In the genomic region with DNA sequence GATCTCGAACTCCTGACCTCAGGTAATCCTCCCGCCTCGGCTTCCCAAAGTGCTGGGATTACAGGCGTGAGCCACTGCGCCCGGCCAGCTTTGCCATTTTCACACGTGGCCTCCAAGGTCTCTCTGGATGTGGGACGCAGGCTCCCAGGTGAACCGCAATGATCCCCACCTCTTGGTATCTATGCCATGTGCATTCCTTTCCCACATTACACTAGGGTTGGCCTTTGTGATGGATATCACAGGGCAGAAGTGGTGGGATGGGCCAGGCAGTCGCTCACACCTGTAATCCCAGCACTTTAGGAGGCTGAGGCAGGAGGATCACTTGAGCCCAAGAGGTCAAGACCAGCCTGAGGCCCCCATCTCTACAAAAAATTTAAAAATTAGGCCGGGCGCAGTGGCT, we compare ENCODE assay signal across 41 cellular contexts. TPM values are rescaled to one million over a fixed set of nuclear protein-coding genes. Genes with fewer than 3 reads are reported as not detected.
"Had no signal": no experiment of that assay in that cellular context is flagged by ENCODE, and none has a peak within 500 bp of the region (broad histone marks: within the 10 kb centered on the region; RNA-seq: fewer than 3 reads in every experiment).

No MANE protein-coding gene starts in this region.

- FAIRE-seq: astrocyte, bronchial epithelial cell, colon, endometrium, endothelial cell of umbilical vein had no signal

- H3K9me3 Mint-ChIP-seq: activated CD4-positive, alpha-beta T cell treated with anti-CD3 and anti-CD28 coated beads, Interleukin-2, amount 10 ng/mL, durations not matched to agents 7 days and 5 days; activated CD8-positive, alpha-beta T cell treated with anti-CD3 and anti-CD28 coated beads for 36 hours; activated T-cell treated with anti-CD3 and anti-CD28 coated beads, Interleukin-2, amount 50 U/mL, for 4 hours; activated T-helper 17 cell treated with anti-CD3 and anti-CD28 coated beads, Interleukin-2, amount 50 U/mL, for 72 hours; central memory CD8-positive, alpha-beta T cell; T-cell; T-helper 1 cell treated with Interleukin-12 subunit alpha and Interleukin-12 subunit beta and Interleukin-4 antibody, amounts not matched to agents 30 μg/mL and 1 μg/mL, for 36 hours; T-helper 2 cell treated with Interferon-gamma antibody and Interleukin-4, amounts not matched to agents 5 μg/mL and 100 μg/mL, for 36 hours had no signal

- H3K27ac Mint-ChIP-seq: activated CD4-positive, alpha-beta T cell treated with anti-CD3 and anti-CD28 coated beads, Interleukin-2, amount 10 ng/mL, durations not matched to agents 7 days and 5 days; activated CD8-positive, alpha-beta T cell treated with anti-CD3 and anti-CD28 coated beads for 36 hours; activated naive CD8-positive, alpha-beta T cell; activated T-helper 17 cell treated with anti-CD3 and anti-CD28 coated beads, Interleukin-2, amount 50 U/mL, for 72 hours; T-cell; T-helper 1 cell treated with Interleukin-12 subunit alpha and Interleukin-12 subunit beta and Interleukin-4 antibody, amounts not matched to agents 30 μg/mL and 1 μg/mL, for 36 hours; T-helper 2 cell treated with Interferon-gamma antibody and Interleukin-4, amounts not matched to agents 5 μg/mL and 100 μg/mL, for 36 hours had no signal

- H3K36me3 Mint-ChIP-seq: activated naive CD8-positive, alpha-beta T cell; T-cell had no signal

- H3K27me3 Mint-ChIP-seq: central memory CD8-positive, alpha-beta T cell had no signal

- ATAC-seq: activated CD8-positive, alpha-beta T cell treated with anti-CD3 and anti-CD28 coated beads for 36 hours; activated T-cell treated with anti-CD3 and anti-CD28 coated beads, Interleukin-2, amount 50 U/mL, for 4 hours; activated T-helper 17 cell treated with anti-CD3 and anti-CD28 coated beads, Interleukin-2, amount 50 U/mL, for 72 hours; gastroesophageal sphincter; T-cell had no signal

- H3K4me3 ChIP-seq: esophagus squamous epithelium, gastroesophageal sphincter had no signal

- H3K27me3 ChIP-seq: brain microvascular endothelial cell, esophagus squamous epithelium, gastroesophageal sphincter had no signal

- H3K9me3 ChIP-seq: esophagus squamous epithelium, gastroesophageal sphincter had no signal

- H3K4me1 Mint-ChIP-seq: activated T-helper 17 cell treated with anti-CD3 and anti-CD28 coated beads, Interleukin-2, amount 50 U/mL, for 72 hours had no signal

- DNase-seq: activated CD4-positive, alpha-beta T cell treated with anti-CD3 and anti-CD28 coated beads for 1 hour; activated CD4-positive, alpha-beta T cell treated with anti-CD3 and anti-CD28 coated beads for 4 hours; activated CD4-positive, alpha-beta T cell treated with anti-CD3 and anti-CD28 coated beads, Interleukin-2, amount 10 ng/mL, durations not matched to agents 7 days and 5 days; activated CD4-positive, alpha-beta T cell treated with anti-CD3 and anti-CD28 coated beads, Interleukin-2, amount 50 U/mL, for 48 hours; activated CD8-positive, alpha-beta memory T cell treated with anti-CD3 and anti-CD28 coated beads for 24 hours; activated CD8-positive, alpha-beta T cell treated with anti-CD3 and anti-CD28 coated beads for 36 hours; activated effector memory CD4-positive, alpha-beta T cell treated with Interleukin-2 at 50 U/mL for 16 hours; activated gamma-delta T cell treated with Interleukin-2 at 50 U/mL for 16 hours; activated naive CD4-positive, alpha-beta T cell treated with anti-CD3 and anti-CD28 coated beads, Interleukin-2, amount 50 U/mL, for 16 hours; activated naive CD4-positive, alpha-beta T cell treated with Interleukin-2 at 50 U/mL for 16 hours; activated T-cell treated with anti-CD3 and anti-CD28 coated beads, Interleukin-2, amount 50 U/mL, for 4 hours; amniotic stem cell; anterior cingulate cortex; brain microvascular endothelial cell; cortex of kidney; effector CD8-positive, alpha-beta T cell; esophagus squamous epithelium; foreskin melanocyte; SW 1271; T-cell; T1000 had no signal

- H3K36me3 ChIP-seq: brain microvascular endothelial cell, esophagus squamous epithelium, gastroesophageal sphincter had no signal

- H3K27ac ChIP-seq: brain microvascular endothelial cell, epithelial cell of prostate, esophagus squamous epithelium, gastroesophageal sphincter had no signal

- H3K4me3 Mint-ChIP-seq: activated CD4-positive, alpha-beta T cell treated with anti-CD3 and anti-CD28 coated beads, Interleukin-2, amount 10 ng/mL, durations not matched to agents 7 days and 5 days; activated CD8-positive, alpha-beta T cell treated with anti-CD3 and anti-CD28 coated beads for 36 hours; activated naive CD8-positive, alpha-beta T cell; activated T-cell treated with anti-CD3 and anti-CD28 coated beads, Interleukin-2, amount 50 U/mL, for 4 hours; activated T-helper 17 cell treated with anti-CD3 and anti-CD28 coated beads, Interleukin-2, amount 50 U/mL, for 72 hours; central memory CD8-positive, alpha-beta T cell; T-cell; T-helper 1 cell treated with Interleukin-12 subunit alpha and Interleukin-12 subunit beta and Interleukin-4 antibody, amounts not matched to agents 30 μg/mL and 1 μg/mL, for 36 hours; T-helper 2 cell treated with Interferon-gamma antibody and Interleukin-4, amounts not matched to agents 5 μg/mL and 100 μg/mL, for 36 hours had no signal

RNA-seq across cellular contexts. Expression of a gene that starts 22.4 kb away (rescaled TPM):
- total RNA-seq: activated CD4-positive, alpha-beta T cell treated with anti-CD3 and anti-CD28 coated beads, Interleukin-2, amount 10 ng/mL, durations not matched to agents 7 days and 5 days; activated CD8-positive, alpha-beta T cell treated with anti-CD3 and anti-CD28 coated beads for 36 hours; activated T-cell treated with anti-CD3 and anti-CD28 coated beads, Interleukin-2, amount 50 U/mL, for 4 hours; activated T-helper 17 cell treated with anti-CD3 and anti-CD28 coated beads, Interleukin-2, amount 50 U/mL, for 72 hours; astrocyte; bronchial epithelial cell; cardiac septum; cerebellum; dermis microvascular lymphatic vessel endothelial cell; endothelial cell of umbilical vein; esophagus squamous epithelium; fibroblast of lung; fibroblast of villous mesenchyme; gastroesophageal sphincter; glomerular endothelial cell; T-cell had no signal
- polyA plus RNA-seq: adipose tissue, endothelial cell of umbilical vein, esophagus, fibroblast of lung had no signal

RNA-seq across cellular contexts. Expression of a gene that starts 31.0 kb away (rescaled TPM):
- total RNA-seq: activated CD8-positive, alpha-beta T cell treated with anti-CD3 and anti-CD28 coated beads for 36 hours; activated T-cell treated with anti-CD3 and anti-CD28 coated beads, Interleukin-2, amount 50 U/mL, for 4 hours; activated T-helper 17 cell treated with anti-CD3 and anti-CD28 coated beads, Interleukin-2, amount 50 U/mL, for 72 hours; astrocyte; fibroblast of lung; glomerular endothelial cell; T-cell had no signal
- polyA plus RNA-seq: fibroblast of lung had no signal
